In the genomic region with DNA sequence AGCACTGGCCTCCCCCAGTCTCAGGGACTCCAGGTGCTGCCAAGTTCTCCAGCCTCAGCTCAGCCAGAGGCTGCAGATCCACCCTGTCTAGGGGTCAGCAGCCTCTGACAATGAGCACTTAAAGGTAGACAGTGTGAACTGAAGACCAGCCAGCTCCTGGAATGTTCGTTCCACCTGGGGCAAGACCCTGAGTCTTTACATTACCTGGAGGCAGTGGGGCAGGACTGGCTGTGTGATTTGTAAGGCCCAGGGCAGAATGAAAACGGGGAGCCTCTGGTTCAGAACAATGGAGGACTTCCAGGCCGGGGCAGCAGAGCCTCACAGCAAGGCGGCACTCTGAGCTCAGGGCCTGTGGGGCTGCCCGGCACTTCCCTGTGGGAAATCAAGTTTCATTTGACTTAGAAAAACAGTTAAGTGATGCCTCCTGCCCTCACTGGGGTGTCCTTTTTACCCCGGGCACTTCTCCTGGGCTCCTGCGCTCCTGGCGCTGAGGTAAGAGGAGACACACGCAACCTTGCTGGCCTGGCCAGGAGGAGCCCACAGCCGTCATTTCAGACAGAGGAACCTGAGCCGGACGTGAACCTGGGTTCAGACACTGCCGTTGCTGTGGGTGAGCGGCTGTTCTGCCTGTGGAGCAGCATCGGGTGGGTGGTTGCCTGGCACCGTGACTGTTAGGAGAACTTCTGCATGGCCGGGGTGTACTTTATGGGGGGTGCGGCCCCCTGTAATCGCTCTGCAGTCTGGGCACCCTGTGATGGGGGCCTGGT, we compare ENCODE assay signal across 18 cellular contexts.
DNase-seq lines count a peak whose midpoint lies in the region; ATAC-seq and TF ChIP-seq lines count a peak whose summit lies in the region.
"Had no signal": no experiment of that assay in that cellular context is flagged by ENCODE, and none has a peak within 500 bp of the region (broad histone marks: within the 10 kb centered on the region; RNA-seq: fewer than 3 reads in every experiment).

No MANE protein-coding gene starts in this region.

- no peaks in the 10 kb centered on the region for H3K9me2 ChIP-seq in GM23338 (ENCODE audit: insufficient read depth)

- no peaks in the 10 kb centered on the region for H4K20me1 ChIP-seq in GM23338 (replicated peaks; ENCODE audit: insufficient read depth)
- H4K20me1 ChIP-seq: BLaER1 had no signal

- H3K9me3 Mint-ChIP-seq in GM23338 (peaks cover 6% of the 10 kb centered on the region; the same call in 1 of the 3 replicates), endothelial cell (ENCODE audit: unreplicated experiment) (no peaks in the 10 kb centered on the region)
- H3K9me3 Mint-ChIP-seq: CD8-positive, alpha-beta T cell had no signal

- H3K4me1 Mint-ChIP-seq in GM23338 (peaks cover 3% of the 10 kb centered on the region; the same call in 1 of the 3 replicates), endothelial cell (ENCODE audit: unreplicated experiment) (peaks cover 9% of the 10 kb centered on the region)

- H3K4me3 ChIP-seq in cardiac muscle cell, result no peak overlapping the region
- H3K4me3 ChIP-seq in heart left ventricle, result no peak overlapping the region
- H3K4me3 ChIP-seq in GM23338, result no peak overlapping the region
- H3K4me3 ChIP-seq in neutrophil (ENCODE audit: low read depth in 1 of 2, low read length in 1 of 2), result peak overlapping the region; percentile 13 to 14
- H3K4me3 ChIP-seq in BE2C (ENCODE audit: low read depth, low read length), result no peak overlapping the region
- H3K4me3 ChIP-seq: A549, BLaER1 had no signal

- DNase-seq in cardiac muscle cell (ENCODE audit: low read depth in 1 of 2, low spot score in 1 of 2) (no peak), heart left ventricle (no peak), GM23338 (ENCODE audit: low spot score) (no peak), endothelial cell (ENCODE audit: low spot score) (no peak), cortex of kidney (lab: John Stamatoyannopoulos, UW) (no peak), BE2C (no peak)
- DNase-seq in activated CD8-positive, alpha-beta memory T cell treated with anti-CD3 and anti-CD28 coated beads, Interleukin-2, amount 50 U/mL, for 48 hours, result no peak
- DNase-seq: CD8-positive, alpha-beta T cell; MV-4-11; NCI-H1417; NCI-H187 treated with DMSO at 0.1 percent for 48 hours; NCI-H2227 treated with DMSO at 0.1 percent for 48 hours; NCI-H510A treated with DMSO at 0.1 percent for 48 hours; NCI-H774 had no signal

- TF ChIP-seq POLR2A in heart left ventricle (IDR thresholded peaks at IDR 0.05), result no peak

- H3K4me3 Mint-ChIP-seq in GM23338 (no peak overlapping the region), endothelial cell (ENCODE audit: unreplicated experiment) (no peak overlapping the region)
- H3K4me3 Mint-ChIP-seq: CD8-positive, alpha-beta T cell had no signal

- H3K79me2 ChIP-seq in GM23338 (replicated peaks; ENCODE audit: insufficient read depth), result no peaks in the 10 kb centered on the region

- H3K27me3 ChIP-seq in cardiac muscle cell (no peaks in the 10 kb centered on the region), heart left ventricle (no peaks in the 10 kb centered on the region), GM23338 (ENCODE audit: insufficient read depth) (no peaks in the 10 kb centered on the region), neutrophil (no peaks in the 10 kb centered on the region), BE2C (no peaks in the 10 kb centered on the region)
- H3K27me3 ChIP-seq: BLaER1 had no signal

- H3K36me3 ChIP-seq in cardiac muscle cell (no peaks in the 10 kb centered on the region), heart left ventricle (no peaks in the 10 kb centered on the region), GM23338 (ENCODE audit: insufficient read depth) (no peaks in the 10 kb centered on the region), neutrophil (no peaks in the 10 kb centered on the region), BE2C (no peaks in the 10 kb centered on the region)
- H3K36me3 ChIP-seq: BLaER1 had no signal

- H3K36me3 Mint-ChIP-seq in GM23338 (ENCODE audit: low read depth) (peaks cover 6% of the 10 kb centered on the region; the same call in 1 of the 3 replicates), endothelial cell (ENCODE audit: low read depth, unreplicated experiment) (peaks cover 11% of the 10 kb centered on the region)
- H3K36me3 Mint-ChIP-seq: CD8-positive, alpha-beta T cell had no signal

- H3K27ac ChIP-seq in cardiac muscle cell (peak overlapping the region; percentile 92), heart left ventricle (peak overlapping the region in 4 of 12 donors; percentile 14 to 75 (median 55)), GM23338 (ENCODE audit: low read depth) (no peak overlapping the region), neutrophil (peak overlapping the region; percentile 82)
- H3K27ac ChIP-seq: A549, BLaER1, KMS-11 had no signal

- H3K9me3 ChIP-seq in cardiac muscle cell (ENCODE audit: low read depth) (no peaks in the 10 kb centered on the region), heart left ventricle (peaks cover 0 to 5% (median 0%) of the 10 kb centered on the region in 12 donors), neutrophil (no peaks in the 10 kb centered on the region), BE2C (no peaks in the 10 kb centered on the region; the same call in 1 of the 2 replicates)
- H3K9me3 ChIP-seq: A549, BLaER1 had no signal

- no peak for TF ChIP-seq CTCF in cardiac muscle cell (IDR thresholded peaks at IDR 0.05; ENCODE audit: low read depth, low read length)
- TF ChIP-seq CTCF in heart left ventricle (IDR thresholded peaks at IDR 0.05), result no peak
- TF ChIP-seq CTCF in GM23338 (conservative IDR thresholded peaks at IDR 0.05; ENCODE audit: low read depth in 2 of 2), result no peak
- no peak for TF ChIP-seq CTCF in endothelial cell (IDR thresholded peaks at IDR 0.05; ENCODE audit: unreplicated experiment)
- no peak for TF ChIP-seq CTCF in neutrophil (IDR thresholded peaks at IDR 0.05)
- TF ChIP-seq CTCF in BE2C (IDR thresholded peaks at IDR 0.05; ENCODE audit: low read depth, low read length), result no peak

- intact Hi-C loops in heart left ventricle (cut with DNase I), result no loop called here

- peaks cover 40% of the 10 kb centered on the region for H3K4me1 ChIP-seq in cardiac muscle cell (ENCODE audit: low read depth)
- peaks cover 0 to 60% (median 9%) of the 10 kb centered on the region in 12 donors for H3K4me1 ChIP-seq in heart left ventricle
- no peaks in the 10 kb centered on the region for H3K4me1 ChIP-seq in GM23338 (ENCODE audit: insufficient read depth)
- H3K4me1 ChIP-seq in neutrophil (ENCODE audit: control insufficient read depth in 1 of 2, insufficient read depth in 1 of 2, low read depth in 1 of 2, low read length in 1 of 2), result peaks cover 77 to 85% of the 10 kb centered on the region in 2 experiments
- H3K4me1 ChIP-seq in BE2C, result no peaks in the 10 kb centered on the region
- H3K4me1 ChIP-seq: A549 had no signal

- no peak overlapping the region for H3K27ac Mint-ChIP-seq in GM23338
- peak overlapping the region; percentile 61 for H3K27ac Mint-ChIP-seq in endothelial cell (ENCODE audit: unreplicated experiment)
- H3K27ac Mint-ChIP-seq: CD8-positive, alpha-beta T cell had no signal

- no peak overlapping the region; the same call in 1 of the 2 replicates for H2AFZ ChIP-seq in GM23338

- H3K4me2 ChIP-seq in GM23338, result no peak overlapping the region
- H3K4me2 ChIP-seq: A549, BLaER1, KMS-11 had no signal

- H3F3A ChIP-seq in GM23338 (replicated peaks; ENCODE audit: low read depth), result no peaks in the 10 kb centered on the region

- ATAC-seq in heart left ventricle, result no peak
- ATAC-seq in GM23338, result peak; percentile 19
- ATAC-seq: A549; CD8-positive, alpha-beta T cell had no signal

- 90 to 99% (median 92%) methylated on average over 16 to 19 of the region's 19 CpGs for WGBS in heart left ventricle, 4 donors

- H3K27me3 Mint-ChIP-seq in GM23338 (ENCODE audit: insufficient read depth, low read depth, poor library complexity), result peaks cover 9% of the 10 kb centered on the region
- H3K27me3 Mint-ChIP-seq in endothelial cell (ENCODE audit: unreplicated experiment), result peaks cover 14% of the 10 kb centered on the region

TF ChIP-seq in GM23338, 12 proteins besides CTCF, POLR2A, EP300 and RAD21 (continues in another document):
- TF ChIP-seq REST (IDR thresholded peaks at IDR 0.05; ENCODE audit: unreplicated experiment), result no peak
- TF ChIP-seq CREB1 (CRISPR knock-in tag; IDR thresholded peaks at IDR 0.05; ENCODE audit: low read depth), result no peak
- no peak for TF ChIP-seq JUNB (IDR thresholded peaks at IDR 0.05; ENCODE audit: unreplicated experiment)
- TF ChIP-seq NANOG (IDR thresholded peaks at IDR 0.05; ENCODE audit: borderline replicate concordance), result no peak
- TF ChIP-seq EZH2phosphoT487 (IDR thresholded peaks at IDR 0.05; ENCODE audit: unreplicated experiment), result no peak
- no peak for TF ChIP-seq ZNF331 (CRISPR knock-in tag; IDR thresholded peaks at IDR 0.05; ENCODE audit: low read depth)
- TF ChIP-seq POLR2AphosphoS5 (IDR thresholded peaks at IDR 0.05; ENCODE audit: low read depth), result no peak
- no peak for TF ChIP-seq STAT1 (IDR thresholded peaks at IDR 0.05; ENCODE audit: unreplicated experiment)
- TF ChIP-seq ZNF114 (CRISPR knock-in tag; IDR thresholded peaks at IDR 0.05), result no peak
- no peak for TF ChIP-seq EZH2 (IDR thresholded peaks at IDR 0.05; ENCODE audit: low read depth, unreplicated experiment)

Comparison
In these comparisons a context has a peak if more than half of its experiments do, and no peak if none do; other contexts are left out.
1. H3K4me3 ChIP-seq: peak in neutrophil (2 of 2); none in cardiac muscle cell (single experiment), heart left ventricle (0 of 12), GM23338 (single experiment) and BE2C (single experiment).